ENCODE assay signal across 21 cellular contexts in the genomic region with DNA sequence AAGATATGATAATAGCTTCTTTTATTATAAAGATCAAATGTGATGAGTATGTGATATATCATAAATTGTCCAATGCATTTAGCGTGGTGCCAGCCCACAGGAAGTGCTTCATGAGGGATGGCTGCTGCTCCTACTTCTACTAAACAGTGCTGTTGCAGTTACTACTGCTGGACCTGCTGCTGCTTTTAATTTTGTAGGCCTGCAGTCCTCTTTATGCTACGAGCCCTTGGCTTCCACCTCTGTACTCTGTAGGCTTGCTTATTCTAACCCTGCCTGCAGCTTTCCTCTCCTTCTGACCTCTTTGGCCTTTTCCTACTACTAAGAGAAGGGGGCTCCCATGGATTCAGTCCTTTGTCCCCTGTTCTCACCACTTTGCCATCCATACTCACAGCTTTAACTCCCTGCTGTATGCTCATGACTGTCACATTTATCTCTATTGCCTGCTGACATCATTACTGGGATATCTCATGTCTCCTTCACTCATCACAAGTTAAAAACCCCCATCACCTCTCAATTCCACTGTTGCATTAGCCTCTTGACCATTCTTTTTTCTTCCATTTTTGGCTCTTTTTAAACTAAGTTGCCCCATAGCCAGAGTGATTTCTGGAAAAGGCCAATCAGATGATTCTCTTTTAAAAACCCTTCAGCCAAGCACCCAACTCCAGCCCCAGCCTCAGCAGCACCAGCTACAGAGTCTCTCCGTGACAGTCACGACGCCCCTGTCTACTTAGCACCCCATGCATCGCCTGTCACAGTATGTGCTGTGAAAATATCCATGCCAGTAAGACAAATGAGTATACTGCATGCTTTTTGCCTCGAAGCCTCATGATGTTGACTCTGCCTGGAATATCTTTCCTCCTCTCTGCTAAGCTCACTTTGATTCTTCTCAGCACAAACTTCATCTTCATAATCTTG. TPM values are rescaled to one million over a fixed set of nuclear protein-coding genes. Genes with fewer than 3 reads are reported as not detected.
DNase-seq lines count a peak whose midpoint lies in the region; ATAC-seq and TF ChIP-seq lines count a peak whose summit lies in the region.
"Had no signal": no experiment of that assay in that cellular context is flagged by ENCODE, and none has a peak within 500 bp of the region (broad histone marks: within the 10 kb centered on the region; RNA-seq: fewer than 3 reads in every experiment).

No MANE protein-coding gene starts in this region.

- no peak overlapping the region for H2AFZ ChIP-seq in hepatocyte

- H3K4me3 ChIP-seq in hepatocyte = no peak overlapping the region
- H3K4me3 ChIP-seq: mucosa of descending colon had no signal

- TF ChIP-seq CTCF in hepatocyte (IDR thresholded peaks at IDR 0.05; ENCODE audit: poor library complexity) = no peak
- TF ChIP-seq CTCF in GM20000 (IDR thresholded peaks at IDR 0.05; ENCODE audit: extremely low read depth, missing control alignments) = no peak

- DNase-seq in Right ventricle myocardium superior (no peak), Right ventricle myocardium inferior (ENCODE audit: missing footprints) (no peak), hepatocyte (ENCODE audit: low spot score) (no peak), DMS79 treated with DMSO at 0.1 percent for 48 hours (lab: John Stamatoyannopoulos, UW) (no peak), DMS79 (lab: John Stamatoyannopoulos, UW) (no peak), GM20000 (ENCODE audit: low spot score) (no peak)
- no peak for DNase-seq in activated naive CD8-positive, alpha-beta T cell treated with anti-CD3 and anti-CD28 coated beads for 36 hours
- DNase-seq: activated CD4-positive, alpha-beta T cell treated with anti-CD3 and anti-CD28 coated beads for 1 hour; activated effector memory CD4-positive, alpha-beta T cell treated with anti-CD3 and anti-CD28 coated beads, Interleukin-2, amount 50 U/mL, for 16 hours; aorta; effector memory CD4-positive, alpha-beta T cell; KG1; mucosa of descending colon; NCI-H1930; NCI-H2227 treated with DMSO at 0.1 percent for 48 hours; NCI-H748 treated with DMSO at 0.1 percent for 48 hours; occipital lobe; retina had no signal

- H4K20me1 ChIP-seq in hepatocyte (ENCODE audit: insufficient read depth, poor library complexity, severe bottlenecking) = no peaks in the 10 kb centered on the region

- H3K4me3 Mint-ChIP-seq in activated naive CD8-positive, alpha-beta T cell treated with anti-CD3 and anti-CD28 coated beads for 36 hours = no peak overlapping the region
- H3K4me3 Mint-ChIP-seq: CD14-positive monocyte had no signal

- H3K4me1 ChIP-seq in hepatocyte (ENCODE audit: insufficient read depth) = no peaks in the 10 kb centered on the region

- H3K9me3 ChIP-seq in hepatocyte (ENCODE audit: low read depth) = no peaks in the 10 kb centered on the region
- H3K9me3 ChIP-seq: mucosa of descending colon had no signal

- peak; percentile 61 for ATAC-seq in Right ventricle myocardium superior (ENCODE audit: poor library complexity)
- no peak for ATAC-seq in Right ventricle myocardium inferior
- ATAC-seq in GM21619 (IDR thresholded peaks at IDR 0.05; ENCODE audit: unreplicated experiment) = no peak
- ATAC-seq: left lobe of liver, mucosa of descending colon had no signal

- WGBS in hepatocyte (ENCODE audit: low lambda C conversion rate, missing lambda C conversion rate) = 67% methylated on average over 7 of the region's 7 CpGs

- H3K27me3 ChIP-seq in hepatocyte = no peaks in the 10 kb centered on the region

- H3K36me3 Mint-ChIP-seq in activated naive CD8-positive, alpha-beta T cell treated with anti-CD3 and anti-CD28 coated beads for 36 hours = peaks cover 29% of the 10 kb centered on the region

- H3K4me2 ChIP-seq in hepatocyte = no peak overlapping the region

- H3K36me3 ChIP-seq in hepatocyte (replicated peaks; ENCODE audit: insufficient read depth, low read depth) = no peaks in the 10 kb centered on the region

- H3K27ac Mint-ChIP-seq in activated naive CD8-positive, alpha-beta T cell treated with anti-CD3 and anti-CD28 coated beads for 36 hours = peak overlapping the region; percentile 11

- peaks cover 2% of the 10 kb centered on the region for H3K79me2 ChIP-seq in hepatocyte

- H3K4me1 Mint-ChIP-seq in activated naive CD8-positive, alpha-beta T cell treated with anti-CD3 and anti-CD28 coated beads for 36 hours = peaks cover 73% of the 10 kb centered on the region

- no peaks in the 10 kb centered on the region for H3K27me3 Mint-ChIP-seq in activated naive CD8-positive, alpha-beta T cell treated with anti-CD3 and anti-CD28 coated beads for 36 hours

- intact Hi-C loops in Right ventricle myocardium superior (cut with DNase I) = no loop called here
- intact Hi-C loops in Right ventricle myocardium inferior (cut with DNase I) = loop anchor here (5.0 kb wide), 1 partner anchor 34 kb away; no protein-coding TSS in a partner anchor

- H3K9me3 Mint-ChIP-seq in activated naive CD8-positive, alpha-beta T cell treated with anti-CD3 and anti-CD28 coated beads for 36 hours = peaks cover 3% of the 10 kb centered on the region
- H3K9me3 Mint-ChIP-seq: CD14-positive monocyte had no signal

- no peaks in the 10 kb centered on the region for H3K9me2 ChIP-seq in hepatocyte (replicated peaks; ENCODE audit: insufficient read depth)

- peak overlapping the region; percentile 11 for H3K27ac ChIP-seq in hepatocyte

RNA-seq across cellular contexts. Expression of a gene that starts 56.3 kb away (rescaled TPM):
- total RNA-seq in Right ventricle myocardium superior = 64.5 TPM
- total RNA-seq in Right ventricle myocardium inferior = 72.9 TPM
- 10 to 100 TPM; 19.1 to 19.6 TPM for total RNA-seq in activated naive CD8-positive, alpha-beta T cell treated with anti-CD3 and anti-CD28 coated beads for 36 hours
- 14.2 and 15.1 TPM in 2 replicates for total RNA-seq in hepatocyte
- 3.2 and 4.9 TPM in 2 replicates for polyA plus RNA-seq in hepatocyte
